In the genomic region with DNA sequence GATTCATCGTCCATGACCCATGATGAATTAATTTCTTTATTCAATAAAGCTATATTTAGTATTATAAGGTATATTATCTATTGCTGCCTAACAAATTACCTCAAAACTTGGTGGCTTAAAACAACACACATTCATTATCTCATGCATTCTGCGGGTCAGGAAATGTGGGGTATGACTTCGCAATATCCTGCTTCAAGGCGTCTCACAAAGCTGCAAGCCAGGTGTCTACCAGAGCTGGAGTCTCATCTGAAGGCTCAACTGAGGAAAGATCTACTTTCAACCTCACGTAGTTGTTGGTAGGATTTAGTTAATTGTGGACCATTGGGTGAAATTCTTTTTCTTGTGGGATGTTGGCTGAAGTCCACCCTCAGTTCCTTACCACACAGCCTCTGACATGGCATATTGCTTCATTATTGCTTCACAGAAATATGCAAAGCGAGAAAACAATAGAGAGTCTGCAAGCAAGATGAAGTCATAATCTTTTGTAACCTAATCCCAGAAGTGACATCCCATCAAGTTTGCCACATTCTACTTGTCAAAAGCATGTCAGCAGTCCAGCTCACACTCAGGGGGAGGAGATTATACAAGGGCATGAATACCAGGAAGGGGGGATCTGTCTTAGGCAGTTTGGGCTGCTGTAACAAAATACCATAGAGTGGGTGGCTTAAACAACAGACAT, we compare ENCODE assay signal across 20 cellular contexts. TPM values are rescaled to one million over a fixed set of nuclear protein-coding genes. Genes with fewer than 3 reads are reported as not detected.
DNase-seq lines count a peak whose midpoint lies in the region; ATAC-seq, FAIRE-seq and TF ChIP-seq lines count a peak whose summit lies in the region.
"Had no signal": no experiment of that assay in that cellular context is flagged by ENCODE, and none has a peak within 500 bp of the region (broad histone marks: within the 10 kb centered on the region; RNA-seq: fewer than 3 reads in every experiment).

No MANE protein-coding gene starts in this region.

- H3K4me1 ChIP-seq in astrocyte (ENCODE audit: insufficient read depth, low read length) (no peaks in the 10 kb centered on the region), HepG2 (ENCODE audit: insufficient read depth, low read length) (peaks cover 56% of the 10 kb centered on the region)
- H3K4me1 ChIP-seq: psoas muscle, uterus had no signal

- H4K20me1 ChIP-seq in astrocyte (ENCODE audit: insufficient read depth, low read length) (no peaks in the 10 kb centered on the region), HepG2 (ENCODE audit: insufficient read depth, low read length) (no peaks in the 10 kb centered on the region)

- intact Hi-C loops in HepG2 (cut with micrococcal nuclease; ENCODE audit: unreplicated experiment), result no loop called here

- no TSS peak for BruUV-seq in HepG2 (replicated peaks; lab: Mats Ljungman, UMichigan)

- no peaks in the 10 kb centered on the region for H3K9me3 ChIP-seq in astrocyte (ENCODE audit: insufficient read depth, low read depth, low read length)
- no peaks in the 10 kb centered on the region for H3K9me3 ChIP-seq in HepG2 (ENCODE audit: low read length)
- H3K9me3 ChIP-seq: psoas muscle, uterus had no signal

- H3K27me3 Mint-ChIP-seq in astrocyte (ENCODE audit: low read depth, unreplicated experiment) (peaks cover 9% of the 10 kb centered on the region), mesothelial cell of epicardium (ENCODE audit: low read depth) (no peaks in the 10 kb centered on the region)
- peaks cover 36% of the 10 kb centered on the region for H3K27me3 Mint-ChIP-seq in activated naive CD8-positive, alpha-beta T cell treated with anti-CD3 and anti-CD28 coated beads, Interleukin-2, amount 50 U/mL, for 24 hours

- in situ Hi-C loops in HepG2 (cut with HindIII; ENCODE audit: extremely low pct_ligation_motif_present, low pct_unique_long_range_greater_than_20kb), result no loop called here

- POLR2A ChIA-PET in HepG2 (lab: Yijun Ruan, JAX), result no interaction called here

- H3K27me3 ChIP-seq in astrocyte (ENCODE audit: insufficient read depth, low read length) (no peaks in the 10 kb centered on the region), HepG2 (ENCODE audit: control insufficient read depth in 1 of 2, insufficient read depth in 2 of 2, low read length in 2 of 2) (no peaks in the 10 kb centered on the region)
- H3K27me3 ChIP-seq: brain microvascular endothelial cell, MG63, uterus had no signal

- FAIRE-seq in astrocyte (lab: Jason Lieb, UNC) (no peak), HepG2 (lab: Jason Lieb, UNC) (no peak)
- FAIRE-seq: frontal cortex had no signal

- H3K4me3 ChIP-seq in AG10803 (ENCODE audit: low read length) (no peak overlapping the region), astrocyte (ENCODE audit: insufficient read depth, low read depth, low read length) (no peak overlapping the region), HepG2 (replicated peaks in 1 of 3; ENCODE audit: insufficient read depth in 1 of 3, low read depth in 2 of 3, low read length in 3 of 3) (no peak overlapping the region)
- H3K4me3 ChIP-seq: MG63, psoas muscle, uterus had no signal

- peaks cover 4% of the 10 kb centered on the region for H3K36me3 Mint-ChIP-seq in astrocyte (ENCODE audit: low read depth, unreplicated experiment)
- H3K36me3 Mint-ChIP-seq in mesothelial cell of epicardium, result peaks cover 30% of the 10 kb centered on the region
- peaks cover 6% of the 10 kb centered on the region for H3K36me3 Mint-ChIP-seq in activated naive CD8-positive, alpha-beta T cell treated with anti-CD3 and anti-CD28 coated beads, Interleukin-2, amount 50 U/mL, for 24 hours (ENCODE audit: low read depth)

- TF ChIP-seq EP300 in Ishikawa (IDR thresholded peaks at IDR 0.05; ENCODE audit: borderline replicate concordance), result no peak
- no peak for TF ChIP-seq EP300 in HepG2 (IDR thresholded peaks at IDR 0.05; ENCODE audit: low read depth in 2 of 2, low read length in 2 of 2)
- no peak for TF ChIP-seq EP300 in HepG2 (CRISPR knock-in tag; IDR thresholded peaks at IDR 0.05; ENCODE audit: borderline replicate concordance)

- H3K9me3 Mint-ChIP-seq in astrocyte (ENCODE audit: unreplicated experiment) (peaks cover 13% of the 10 kb centered on the region), mesothelial cell of epicardium (peaks cover 17% of the 10 kb centered on the region)
- peaks cover 10% of the 10 kb centered on the region for H3K9me3 Mint-ChIP-seq in activated naive CD8-positive, alpha-beta T cell treated with anti-CD3 and anti-CD28 coated beads, Interleukin-2, amount 50 U/mL, for 24 hours

- H3K36me3 ChIP-seq in astrocyte (ENCODE audit: insufficient read depth, low read length) (no peaks in the 10 kb centered on the region), HepG2 (replicated peaks in 1 of 2; ENCODE audit: control insufficient read depth in 1 of 2, insufficient read depth in 2 of 2, low read length in 2 of 2) (no peaks in the 10 kb centered on the region)
- H3K36me3 ChIP-seq: brain microvascular endothelial cell, MG63, uterus had no signal

- DNase-seq in AG10803 (ENCODE audit: low read depth) (peak; percentile 69), astrocyte (ENCODE audit: low read depth) (peak; percentile 26), HepG2 (ENCODE audit: low spot score) (peak; percentile 54), mesothelial cell of epicardium (ENCODE audit: low spot score in 2 of 2, unreplicated experiment in 2 of 2) (no peak), RKO (ENCODE audit: low spot score) (no peak), cerebellar cortex (ENCODE audit: low spot score) (no peak)
- no peak for DNase-seq in activated naive CD8-positive, alpha-beta T cell treated with anti-CD3 and anti-CD28 coated beads, Interleukin-2, amount 50 U/mL, for 24 hours
- DNase-seq: activated CD4-positive, alpha-beta T cell treated with anti-CD3 and anti-CD28 coated beads, Interleukin-2, amount 10 ng/mL, durations not matched to agents 24 days and 14 days; brain microvascular endothelial cell; MG63; naive B cell; NCI-H524; psoas muscle; stimulated activated CD4-positive, alpha-beta T cell treated with anti-CD3 and anti-CD28 coated beads, Interleukin-15, amount 100 ng/mL, for 24 hours; uterus had no signal

- CTCF ChIA-PET in HepG2 (lab: Yijun Ruan, JAX; ENCODE audit: low intra/inter-chr PET ratio, low total read pairs), result no interaction called here

- 98% methylated on average over 6 of the region's 6 CpGs for WGBS in HepG2 (ENCODE audit: low lambda C conversion rate)

- no peak for ATAC-seq in HepG2
- ATAC-seq in activated naive CD8-positive, alpha-beta T cell treated with anti-CD3 and anti-CD28 coated beads, Interleukin-2, amount 50 U/mL, for 24 hours, result no peak
- ATAC-seq: Panc1 had no signal

- H3K9ac ChIP-seq in astrocyte (ENCODE audit: low read length), result no peak overlapping the region
- H3K9ac ChIP-seq in HepG2 (ENCODE audit: insufficient read depth, low read depth, low read length), result no peak overlapping the region

- no peak for TF ChIP-seq CTCF in AG10803 (conservative IDR thresholded peaks at IDR 0.05; ENCODE audit: low read length)
- TF ChIP-seq CTCF in astrocyte (IDR thresholded peaks at IDR 0.05; ENCODE audit: insufficient read depth, low read depth, low read length), result no peak
- TF ChIP-seq CTCF in HepG2 (CRISPR knock-in tag; IDR thresholded peaks at IDR 0.05), result no peak
- TF ChIP-seq CTCF in mesothelial cell of epicardium (IDR thresholded peaks at IDR 0.05; ENCODE audit: unreplicated experiment), result no peak

- no peak for TF ChIP-seq POLR2A in HepG2 (IDR thresholded peaks at IDR 0.05; ENCODE audit: insufficient read depth in 1 of 2, low read depth in 2 of 2, low read length in 2 of 2)

- H3K4me2 ChIP-seq in astrocyte (ENCODE audit: low read length) (no peak overlapping the region), HepG2 (ENCODE audit: low read depth, low read length) (no peak overlapping the region)

- H3K4me3 Mint-ChIP-seq in astrocyte (ENCODE audit: unreplicated experiment) (no peak overlapping the region), mesothelial cell of epicardium (no peak overlapping the region)
- no peak overlapping the region for H3K4me3 Mint-ChIP-seq in activated naive CD8-positive, alpha-beta T cell treated with anti-CD3 and anti-CD28 coated beads, Interleukin-2, amount 50 U/mL, for 24 hours
- H3K4me3 Mint-ChIP-seq: activated CD4-positive, alpha-beta T cell treated with anti-CD3 and anti-CD28 coated beads, Interleukin-2, amount 10 ng/mL, durations not matched to agents 24 days and 14 days; activated naive CD4-positive, alpha-beta T cell treated with anti-CD3 and anti-CD28 coated beads, Interleukin-2, amount 50 U/mL, for 24 hours; naive B cell; stimulated activated naive CD8-positive, alpha-beta T cell treated with anti-CD3 and anti-CD28 coated beads, Interleukin-15, Interleukin-2, amounts not matched to agents 100 ng/mL and 50 ng/mL, for 24 hours had no signal

- H3K27ac Mint-ChIP-seq in astrocyte (ENCODE audit: unreplicated experiment) (no peak overlapping the region), mesothelial cell of epicardium (no peak overlapping the region)
- H3K27ac Mint-ChIP-seq in activated naive CD8-positive, alpha-beta T cell treated with anti-CD3 and anti-CD28 coated beads, Interleukin-2, amount 50 U/mL, for 24 hours, result no peak overlapping the region
- H3K27ac Mint-ChIP-seq: activated CD4-positive, alpha-beta T cell treated with anti-CD3 and anti-CD28 coated beads, Interleukin-2, amount 10 ng/mL, durations not matched to agents 24 days and 14 days; activated naive CD4-positive, alpha-beta T cell treated with anti-CD3 and anti-CD28 coated beads, Interleukin-2, amount 50 U/mL, for 24 hours; naive B cell; stimulated activated naive CD8-positive, alpha-beta T cell treated with anti-CD3 and anti-CD28 coated beads, Interleukin-15, Interleukin-2, amounts not matched to agents 100 ng/mL and 50 ng/mL, for 24 hours had no signal

- no peak overlapping the region for H2AFZ ChIP-seq in astrocyte (ENCODE audit: low read depth, low read length)
- H2AFZ ChIP-seq in HepG2 (ENCODE audit: low read length), result no peak overlapping the region

- TF ChIP-seq RAD21 in Ishikawa (IDR thresholded peaks at IDR 0.05; ENCODE audit: low read depth) (no peak), HepG2 (CRISPR knock-in tag; IDR thresholded peaks at IDR 0.05) (no peak)

- H3K4me1 Mint-ChIP-seq in astrocyte (ENCODE audit: low read depth, unreplicated experiment) (no peaks in the 10 kb centered on the region), mesothelial cell of epicardium (peaks cover 3% of the 10 kb centered on the region)
- peaks cover 8% of the 10 kb centered on the region for H3K4me1 Mint-ChIP-seq in activated naive CD8-positive, alpha-beta T cell treated with anti-CD3 and anti-CD28 coated beads, Interleukin-2, amount 50 U/mL, for 24 hours
- H3K4me1 Mint-ChIP-seq: activated naive CD4-positive, alpha-beta T cell treated with anti-CD3 and anti-CD28 coated beads, Interleukin-2, amount 50 U/mL, for 24 hours had no signal

- H3K27ac ChIP-seq in astrocyte (ENCODE audit: low read depth, low read length), result no peak overlapping the region
- no peak overlapping the region for H3K27ac ChIP-seq in HepG2 (ENCODE audit: extremely low read length, insufficient read depth, low read length)
- H3K27ac ChIP-seq: brain microvascular endothelial cell, psoas muscle, uterus had no signal

- no peaks in the 10 kb centered on the region for H3K79me2 ChIP-seq in astrocyte (ENCODE audit: insufficient read depth, low read length)
- no peaks in the 10 kb centered on the region for H3K79me2 ChIP-seq in HepG2 (ENCODE audit: insufficient read depth, low read length)

RNA-seq across cellular contexts. Expression of a gene that starts 45.1 kb away (rescaled TPM):
- total RNA-seq in astrocyte (3.3 and 5.9 TPM in 2 replicates), HepG2 (2016; rRNA removed; fragmentation: Illumina TruSeq; extraction: Trizol) (10.2 and 13.8 TPM in 2 replicates), mesothelial cell of epicardium (24.4 to 30.9 TPM (median 28.5 TPM) in 3 replicates)
- 1.6 and 2.8 TPM in 2 replicates for total RNA-seq in HepG2 (2016; cell fraction: cytosol; rRNA removed; fragmentation: Illumina TruSeq; extraction: Trizol; ENCODE audit: low read depth)
- 8.1 and 13.9 TPM in 2 replicates for total RNA-seq in HepG2 (2016; cell fraction: insoluble cytoplasmic fraction; rRNA removed; fragmentation: Illumina TruSeq; extraction: Trizol)
- total RNA-seq in HepG2 (2016; cell fraction: membrane; rRNA removed; fragmentation: Illumina TruSeq; extraction: Trizol), result 6.5 and 7.3 TPM in 2 replicates
- total RNA-seq in HepG2 (2016; cell fraction: nucleus; rRNA removed; fragmentation: Illumina TruSeq; extraction: Trizol), result 10.2 and 12.6 TPM in 2 replicates
- polyA plus RNA-seq in HepG2 (2011; rRNA removed), result 8.9 and 9.8 TPM in 2 replicates
- 8.5 and 10.8 TPM in 2 replicates for polyA plus RNA-seq in HepG2 (2011; cell fraction: cytosol; rRNA removed)
- 5.2 and 6.3 TPM in 2 replicates for polyA plus RNA-seq in HepG2 (2011; cell fraction: nucleus; rRNA removed)
- 5.6 and 7.9 TPM in 2 replicates for polyA plus RNA-seq in HepG2 (2012)
- 1.5 TPM in 2 replicates for polyA plus RNA-seq in HepG2 (2016; cell fraction: cytosol; fragmentation: Illumina TruSeq; extraction: Trizol; ENCODE audit: low read depth)
- 9.5 and 11.0 TPM in 2 replicates for polyA plus RNA-seq in HepG2 (2016; cell fraction: insoluble cytoplasmic fraction; fragmentation: Illumina TruSeq; extraction: Trizol; ENCODE audit: low read depth)
- polyA plus RNA-seq in HepG2 (2016; cell fraction: membrane; fragmentation: Illumina TruSeq; extraction: Trizol; ENCODE audit: low read depth), result 4.1 and 5.6 TPM in 2 replicates
- 20.4 and 21.5 TPM in 2 replicates for polyA plus RNA-seq in HepG2 (2016; cell fraction: nucleus; fragmentation: Illumina TruSeq; extraction: Trizol; ENCODE audit: insufficient read depth, low read depth)
- 1.5 and 13.8 TPM in 2 replicates for polyA minus RNA-seq in HepG2 (2011; rRNA and poly(A)+ RNA removed; ENCODE audit: low replicate concordance)
- polyA minus RNA-seq in HepG2 (2011; cell fraction: cytosol; rRNA and poly(A)+ RNA removed), result 5.3 and 6.3 TPM in 2 replicates
- polyA minus RNA-seq in HepG2 (2011; cell fraction: nucleus; rRNA and poly(A)+ RNA removed), result 1.8 and 2.7 TPM in 2 replicates
- total RNA-seq: activated CD4-positive, alpha-beta T cell treated with anti-CD3 and anti-CD28 coated beads, Interleukin-2, amount 10 ng/mL, durations not matched to agents 24 days and 14 days had no signal

RNA-seq across cellular contexts. Expression of a gene that starts 56.3 kb away (rescaled TPM):
- total RNA-seq in astrocyte (not detected in 2 replicates), HepG2 (2016; rRNA removed; fragmentation: Illumina TruSeq; extraction: Trizol) (not detected in 2 replicates), mesothelial cell of epicardium (0.44 to 0.45 TPM in 2 of 3 replicates, not detected in the other)
- total RNA-seq in HepG2 (2016; cell fraction: cytosol; rRNA removed; fragmentation: Illumina TruSeq; extraction: Trizol; ENCODE audit: low read depth), result not detected in 2 replicates
- 0.19 TPM in 1 of 2 replicates, not detected in the other for total RNA-seq in HepG2 (2016; cell fraction: insoluble cytoplasmic fraction; rRNA removed; fragmentation: Illumina TruSeq; extraction: Trizol)
- not detected in 2 replicates for total RNA-seq in HepG2 (2016; cell fraction: membrane; rRNA removed; fragmentation: Illumina TruSeq; extraction: Trizol)
- not detected in 2 replicates for total RNA-seq in HepG2 (2016; cell fraction: nucleus; rRNA removed; fragmentation: Illumina TruSeq; extraction: Trizol)
- not detected in 2 replicates for polyA plus RNA-seq in HepG2 (2011; rRNA removed)
- polyA plus RNA-seq in HepG2 (2011; cell fraction: cytosol; rRNA removed), result not detected in 2 replicates
- not detected in 2 replicates for polyA plus RNA-seq in HepG2 (2011; cell fraction: nucleus; rRNA removed)
- not detected in 2 replicates for polyA plus RNA-seq in HepG2 (2012)
- 0.25 TPM in 1 of 2 replicates, not detected in the other for polyA plus RNA-seq in HepG2 (2016; cell fraction: cytosol; fragmentation: Illumina TruSeq; extraction: Trizol; ENCODE audit: low read depth)
- not detected in 2 replicates for polyA plus RNA-seq in HepG2 (2016; cell fraction: insoluble cytoplasmic fraction; fragmentation: Illumina TruSeq; extraction: Trizol; ENCODE audit: low read depth)
- polyA plus RNA-seq in HepG2 (2016; cell fraction: membrane; fragmentation: Illumina TruSeq; extraction: Trizol; ENCODE audit: low read depth), result not detected in 2 replicates
- not detected in 2 replicates for polyA plus RNA-seq in HepG2 (2016; cell fraction: nucleus; fragmentation: Illumina TruSeq; extraction: Trizol; ENCODE audit: insufficient read depth, low read depth)
- not detected in 2 replicates for polyA minus RNA-seq in HepG2 (2011; rRNA and poly(A)+ RNA removed; ENCODE audit: low replicate concordance)
- polyA minus RNA-seq in HepG2 (2011; cell fraction: cytosol; rRNA and poly(A)+ RNA removed), result not detected in 2 replicates
- not detected in 2 replicates for polyA minus RNA-seq in HepG2 (2011; cell fraction: nucleus; rRNA and poly(A)+ RNA removed)
- total RNA-seq: activated CD4-positive, alpha-beta T cell treated with anti-CD3 and anti-CD28 coated beads, Interleukin-2, amount 10 ng/mL, durations not matched to agents 24 days and 14 days; psoas muscle; uterus had no signal
- polyA plus RNA-seq: psoas muscle had no signal

Comparison
In these comparisons a context has a peak if more than half of its experiments do, and no peak if none do; other contexts are left out.
1. DNase-seq: peak in AG10803 (single experiment), astrocyte (single experiment) and HepG2 (single experiment); none in mesothelial cell of epicardium (0 of 2), RKO (single experiment), activated naive CD8-positive, alpha-beta T cell treated with anti-CD3 and anti-CD28 coated beads, Interleukin-2, amount 50 U/mL, for 24 hours (single experiment) and cerebellar cortex (single experiment).